Comparison of ENCODE assay signal across 13 cellular contexts in the genomic region with DNA sequence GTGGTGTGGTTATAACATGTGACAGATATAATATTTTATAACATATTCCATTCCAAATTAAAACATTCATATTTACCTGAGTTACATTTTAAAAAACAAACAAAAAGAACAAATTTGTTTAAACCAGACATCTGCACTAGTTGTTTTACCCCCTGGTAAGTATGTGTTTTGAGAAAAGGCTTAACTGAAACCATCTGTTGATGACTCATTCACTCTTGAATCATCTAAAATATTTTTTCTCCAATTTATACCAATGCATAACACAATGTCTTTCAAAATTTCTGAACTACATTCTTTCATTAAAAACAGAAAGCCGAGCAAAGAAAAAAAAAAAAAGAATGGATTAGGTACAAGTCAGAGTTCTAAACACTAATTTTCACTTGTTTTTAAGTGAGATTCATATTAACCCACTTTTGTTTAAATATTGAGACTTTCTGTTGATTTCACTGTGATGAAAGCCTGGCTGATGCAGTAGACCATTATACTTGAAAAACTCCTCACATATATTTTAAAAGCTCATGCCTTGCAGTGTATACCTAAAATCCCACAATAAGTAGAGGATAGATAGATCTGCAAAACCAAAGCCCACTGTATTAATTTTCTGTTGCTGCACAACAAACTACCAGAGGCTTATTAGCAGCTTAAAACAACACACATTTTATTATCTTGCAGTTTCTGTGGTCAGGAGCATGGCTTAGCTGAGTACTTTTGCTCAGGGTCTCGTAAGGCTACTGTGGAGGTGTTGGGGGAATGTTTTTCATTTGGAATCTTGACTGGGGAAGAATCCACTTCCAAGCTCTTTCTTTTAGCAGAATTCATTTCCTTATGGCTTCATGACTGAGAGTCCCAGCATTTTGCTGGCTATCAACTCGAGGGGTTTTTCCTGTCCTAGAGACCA.
A peak's percentile ranks its signal among the peaks of the same experiment; 100 is the strongest.
DNase-seq lines count a peak whose midpoint lies in the region; TF ChIP-seq lines count a peak whose summit lies in the region.
"Had no signal": no experiment of that assay in that cellular context is flagged by ENCODE, and none has a peak within 500 bp of the region (broad histone marks: within the 10 kb centered on the region; RNA-seq: fewer than 3 reads in every experiment).

No MANE protein-coding gene starts in this region.

- H3K4me3 ChIP-seq in AG10803 (ENCODE audit: low read length) (no peak overlapping the region), suprapubic skin (no peak overlapping the region)
- H3K4me3 ChIP-seq: gastrocnemius medialis, PC-9, stomach had no signal

- H3K27me3 ChIP-seq in suprapubic skin, result no peaks in the 10 kb centered on the region
- H3K27me3 ChIP-seq: gastrocnemius medialis, stomach had no signal

- 55% methylated on average over 3 of the region's 3 CpGs for WGBS in suprapubic skin

- no peaks in the 10 kb centered on the region for H3K9me3 ChIP-seq in suprapubic skin
- H3K9me3 ChIP-seq: gastrocnemius medialis, stomach had no signal

- H3K4me1 ChIP-seq in suprapubic skin, result peaks cover 5% of the 10 kb centered on the region
- H3K4me1 ChIP-seq: gastrocnemius medialis had no signal

- TF ChIP-seq POLR2A in suprapubic skin (IDR thresholded peaks at IDR 0.05), result no peak

- no peak for TF ChIP-seq CTCF in AG10803 (conservative IDR thresholded peaks at IDR 0.05; ENCODE audit: low read length)
- no peak for TF ChIP-seq CTCF in suprapubic skin (IDR thresholded peaks at IDR 0.05)

- no peaks in the 10 kb centered on the region for H3K36me3 ChIP-seq in suprapubic skin
- H3K36me3 ChIP-seq: gastrocnemius medialis, stomach had no signal

- no peak for TF ChIP-seq EP300 in suprapubic skin (IDR thresholded peaks at IDR 0.05)

- DNase-seq in AG10803 (ENCODE audit: low read depth) (peak; percentile 89), M059J (ENCODE audit: low read depth) (peak; percentile 55), dedifferentiated amniotic fluid mesenchymal stem cell (ENCODE audit: extremely low spot score) (peak; percentile 87), non-pigmented ciliary epithelial cell (ENCODE audit: low read depth) (peak; percentile 70), suprapubic skin (ENCODE audit: low spot score in 2 of 2) (no peak), GM19240 (ENCODE audit: insufficient read length, low spot score) (no peak), cerebellar nuclear complex (lab: John Stamatoyannopoulos, UW) (no peak)
- no peak for DNase-seq in activated CD8-positive, alpha-beta memory T cell treated with anti-CD3 and anti-CD28 coated beads, Interleukin-2, amount 50 U/mL, for 48 hours
- DNase-seq: activated naive CD4-positive, alpha-beta T cell treated with Interleukin-2 at 50 U/mL for 16 hours; gastrocnemius medialis; NCI-H1105 treated with DMSO at 0.1 percent for 48 hours; PC-9; stomach had no signal

- H3K27ac ChIP-seq in suprapubic skin, result no peak overlapping the region
- H3K27ac ChIP-seq: PC-9 had no signal

Comparison
In these comparisons a context has a peak if more than half of its experiments do, and no peak if none do; other contexts are left out.
1. DNase-seq: peak in AG10803 (single experiment), M059J (single experiment), dedifferentiated amniotic fluid mesenchymal stem cell (single experiment) and non-pigmented ciliary epithelial cell (single experiment); none in activated CD8-positive, alpha-beta memory T cell treated with anti-CD3 and anti-CD28 coated beads, Interleukin-2, amount 50 U/mL, for 48 hours (single experiment), suprapubic skin (0 of 2), GM19240 (single experiment) and cerebellar nuclear complex (0 of 2).